In genomic region chr7:130668258-130669050, GRCh38 we compare ENCODE assay signal across 9 cellular contexts. TPM values are rescaled to one million over a fixed set of nuclear protein-coding genes. Genes with fewer than 3 reads are reported as not detected.
DNase-seq lines count a peak whose midpoint lies in the region; ATAC-seq, FAIRE-seq and TF ChIP-seq lines count a peak whose summit lies in the region.
"Had no signal": no experiment of that assay in that cellular context is flagged by ENCODE, and none has a peak within 500 bp of the region (broad histone marks: within the 10 kb centered on the region; RNA-seq: fewer than 3 reads in every experiment).

Gene COPG2 (minus strand): TSS chr7:130668748. CDS start chr7:130668668, 80 bp downstream.

- peak within 1 kb of the TSS; percentile 69 for H3K9ac ChIP-seq in keratinocyte (ENCODE audit: control insufficient read depth, extremely low read depth, insufficient read depth, low read length)

- H3K27ac Mint-ChIP-seq in central memory CD8-positive, alpha-beta T cell (ENCODE audit: low read depth), result peak within 1 kb of the TSS; percentile 7

- H2AFZ ChIP-seq in keratinocyte (ENCODE audit: control insufficient read depth, low read length), result peak within 1 kb of the TSS; percentile 85

- no peaks in the 10 kb centered on the region for H3K27me3 ChIP-seq in keratinocyte (ENCODE audit: control insufficient read depth, extremely low read depth, insufficient read depth, low read length)

- peaks cover 3% of the 10 kb centered on the region for H3K36me3 Mint-ChIP-seq in central memory CD8-positive, alpha-beta T cell (ENCODE audit: insufficient read depth)

- no peaks in the 10 kb centered on the region for H3K79me2 ChIP-seq in keratinocyte (ENCODE audit: control insufficient read depth, insufficient read depth, low read length)

- no peak for FAIRE-seq in keratinocyte (lab: Jason Lieb, UNC)
- FAIRE-seq: TTC549 had no signal

- H3K27me3 Mint-ChIP-seq in central memory CD8-positive, alpha-beta T cell, result peaks cover 15% of the 10 kb centered on the region

- H3K36me3 ChIP-seq in keratinocyte (ENCODE audit: control insufficient read depth in 2 of 2, extremely low read depth in 1 of 2, insufficient read depth in 2 of 2, low read length in 2 of 2), result no peaks in the 10 kb centered on the region

- H3K9me1 ChIP-seq in keratinocyte (ENCODE audit: control insufficient read depth, extremely low read depth, insufficient read depth, low read length), result no peaks in the 10 kb centered on the region

- H3K4me2 ChIP-seq in keratinocyte (ENCODE audit: control insufficient read depth, extremely low read depth, insufficient read depth, low read depth, low read length), result peak within 1 kb of the TSS; percentile 91

- peaks cover 19% of the 10 kb centered on the region for H3K4me1 Mint-ChIP-seq in central memory CD8-positive, alpha-beta T cell

- peak within 1 kb of the TSS; percentile 82 for H3K4me3 ChIP-seq in AG10803 (ENCODE audit: low read length)
- peak within 1 kb of the TSS; percentile 63 to 80 (median 72) for H3K4me3 ChIP-seq in keratinocyte (ENCODE audit: control insufficient read depth in 2 of 3, extremely low read depth in 1 of 3, insufficient read depth in 2 of 3, low read depth in 1 of 3, low read length in 3 of 3)

- H3K9me3 Mint-ChIP-seq in central memory CD8-positive, alpha-beta T cell, result no peaks in the 10 kb centered on the region

- H4K20me1 ChIP-seq in keratinocyte (ENCODE audit: control insufficient read depth, extremely low read depth, insufficient read depth, low read length), result no peaks in the 10 kb centered on the region

- DNase-seq in AG10803 (ENCODE audit: low read depth) (peak; percentile 77), NCI-H2227 (lab: John Stamatoyannopoulos, UW; ENCODE audit: unreplicated experiment) (peak; percentile 96), keratinocyte (ENCODE audit: low read depth, low spot score) (peak; percentile 2)
- DNase-seq in central memory CD8-positive, alpha-beta T cell (ENCODE audit: low spot score in 2 of 2), result peak; percentile 22 to 49
- peak; percentile 33 to 79 (median 72) for DNase-seq in stimulated activated CD4-positive, alpha-beta T cell treated with anti-CD3 and anti-CD28 coated beads, Interleukin-12 subunit alpha, Interleukin-12 subunit beta, amount 100 ng/mL, for 48 hours (ENCODE audit: low read depth in 2 of 3, low spot score in 1 of 3)

- H3K27ac ChIP-seq in keratinocyte (ENCODE audit: control insufficient read depth, insufficient read depth, low read length), result peak within 1 kb of the TSS; percentile 13

- H3K4me3 Mint-ChIP-seq in central memory CD8-positive, alpha-beta T cell, result peak within 1 kb of the TSS; percentile 83

- ATAC-seq in GM18909 (IDR thresholded peaks at IDR 0.05; ENCODE audit: poor library complexity, unreplicated experiment) (peak; percentile 95), HG03139 (IDR thresholded peaks at IDR 0.05; ENCODE audit: unreplicated experiment) (peak; percentile 94)
- peak; percentile 94 to 96 for ATAC-seq in activated CD4-positive, CD25-positive, alpha-beta regulatory T cell treated with anti-CD3 and anti-CD28 coated beads, Interleukin-2, amount 50 U/mL, for 24 hours
- peak; percentile 89 for ATAC-seq in central memory CD8-positive, alpha-beta T cell (replicated peaks; ENCODE audit: extremely low read depth, poor library complexity, severe bottlenecking)

- no peak for TF ChIP-seq CTCF in AG10803 (conservative IDR thresholded peaks at IDR 0.05; ENCODE audit: low read length)
- no peak for TF ChIP-seq CTCF in keratinocyte (optimal IDR thresholded peaks at IDR 0.05 in 1 of 3, IDR thresholded peaks at IDR 0.05 in 1 of 3, conservative IDR thresholded peaks at IDR 0.05 in 1 of 3; ENCODE audit: extremely low read depth in 1 of 3, insufficient read depth in 2 of 3, low read length in 3 of 3)

- dilution Hi-C loops in keratinocyte (cut with MboI; ENCODE audit: extremely low pct_ligation_motif_present, low sequenced_read_pairs), result no loop called here

- peaks cover 3% of the 10 kb centered on the region for H3K4me1 ChIP-seq in keratinocyte (ENCODE audit: control insufficient read depth, extremely low read depth, insufficient read depth, low read length)

- H3K9me3 ChIP-seq in keratinocyte (ENCODE audit: control insufficient read depth, low read depth, low read length), result no peaks in the 10 kb centered on the region

RNA-seq across cellular contexts. Expression of gene COPG2, which starts in this region (rescaled TPM):
- polyA plus RNA-seq in keratinocyte, result 31.6 to 38.8 TPM (median 35.6 TPM) in 3 replicates
- polyA plus RNA-seq in keratinocyte (2011; ENCODE audit: low read depth), result 16.7 TPM
- 24.0 and 42.0 TPM in 2 replicates for polyA plus RNA-seq in keratinocyte (2011; cell fraction: cytosol; rRNA removed)
- polyA plus RNA-seq in keratinocyte (2011; cell fraction: nucleus; rRNA removed), result 42.2 and 45.0 TPM in 2 replicates
- polyA plus RNA-seq in keratinocyte (2012; ENCODE audit: low replicate concordance), result 16.7 and 20.6 TPM in 2 replicates
- polyA minus RNA-seq in keratinocyte, result 12.2 to 54.2 TPM (median 45.6 TPM) in 3 replicates
- 26.9 TPM for polyA minus RNA-seq in keratinocyte (2011; cell fraction: cytosol; rRNA and poly(A)+ RNA removed)
- 25.6 and 45.4 TPM in 2 replicates for polyA minus RNA-seq in keratinocyte (2011; cell fraction: nucleus; rRNA and poly(A)+ RNA removed)

Comparison
In these comparisons a context has a peak if more than half of its experiments do, and no peak if none do; other contexts are left out.
1. Peak in every context shown above with its lines: DNase-seq, ATAC-seq, H3K4me3 ChIP-seq and H3K27ac ChIP-seq.
2. DNase-seq: peak in every context shown above with its lines; median percentile 96 in NCI-H2227; 77 in AG10803; 72 in stimulated activated CD4-positive, alpha-beta T cell treated with anti-CD3 and anti-CD28 coated beads, Interleukin-12 subunit alpha, Interleukin-12 subunit beta, amount 100 ng/mL, for 48 hours; 36 in central memory CD8-positive, alpha-beta T cell; 2 in keratinocyte.